ENCODE assay signal across 8 cellular contexts in the genomic region with DNA sequence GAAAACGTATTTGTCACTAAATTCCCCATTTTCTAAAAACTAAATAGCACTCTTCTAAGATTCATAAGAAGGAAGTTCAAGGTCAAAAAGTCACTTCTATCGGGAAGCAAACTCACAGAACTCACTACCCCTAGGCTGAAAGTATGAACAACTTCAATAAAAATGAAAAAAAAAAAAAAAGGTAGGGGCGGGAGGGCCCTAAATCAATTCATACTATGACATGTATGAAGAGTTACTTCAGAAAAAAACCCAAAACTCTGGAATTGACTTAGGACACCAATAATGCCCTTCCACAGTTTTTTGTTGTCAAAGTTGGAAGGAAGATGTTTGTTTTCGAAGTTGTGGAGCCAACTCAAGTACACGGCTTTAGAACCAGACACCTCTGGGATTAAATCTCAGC. TPM values are rescaled to one million over a fixed set of nuclear protein-coding genes. Genes with fewer than 3 reads are reported as not detected.
DNase-seq lines count a peak whose midpoint lies in the region; ATAC-seq and TF ChIP-seq lines count a peak whose summit lies in the region.

No MANE protein-coding gene starts in this region.

- H4K20me1 ChIP-seq in PC-3 (ENCODE audit: low read length): no peaks in the 10 kb centered on the region

- H3K79me2 ChIP-seq in PC-3 (ENCODE audit: low read length) (peaks cover 50% of the 10 kb centered on the region), parathyroid adenoma (peaks cover 9% of the 10 kb centered on the region)

- peak overlapping the region; percentile 97 for H3K4me3 ChIP-seq in PC-3 (ENCODE audit: low read length)
- peak overlapping the region; percentile 96 for H3K4me3 ChIP-seq in epithelial cell of proximal tubule (ENCODE audit: low read depth, low read length)
- peak overlapping the region; percentile 96 for H3K4me3 ChIP-seq in parathyroid adenoma (ENCODE audit: low read depth, low read length)

- no peaks in the 10 kb centered on the region for H3K9me3 Mint-ChIP-seq in Calu3 (ENCODE audit: low read depth, unreplicated experiment)

- DNase-seq in Calu3 (no peak), PC-3 (no peak), epithelial cell of proximal tubule (ENCODE audit: low read depth) (no peak), NCI-H2081 (lab: John Stamatoyannopoulos, UW) (no peak), hypothalamus (lab: John Stamatoyannopoulos, UW) (no peak)
- DNase-seq in activated effector memory CD4-positive, alpha-beta T cell treated with anti-CD3 and anti-CD28 coated beads, Interleukin-2, amount 50 U/mL, for 16 hours: no peak
- no peak for DNase-seq in stimulated activated CD4-positive, alpha-beta T cell treated with anti-CD3 and anti-CD28 coated beads, Interleukin-4, amount 100 ng/mL, for 4 hours

- BruUV-seq in Calu3 (replicated peaks; lab: Mats Ljungman, UMichigan): no TSS peak
- no TSS peak for BruUV-seq in PC-3 (replicated peaks; lab: Mats Ljungman, UMichigan)

- POLR2A ChIA-PET in PC-3 (lab: Charles Lee; ENCODE audit: unreplicated experiment): interaction anchor here (0.7 kb wide), 1 partner anchor 39 kb away, joined by 4 read pairs; no protein-coding TSS in a partner anchor

- H3K36me3 ChIP-seq in PC-3 (ENCODE audit: low read depth, low read length): no peaks in the 10 kb centered on the region; the same call in 1 of the 2 replicates
- no peaks in the 10 kb centered on the region for H3K36me3 ChIP-seq in parathyroid adenoma (ENCODE audit: control insufficient read depth, insufficient read depth, low read length)

- H3K4me1 ChIP-seq in PC-3 (ENCODE audit: insufficient read depth, low read length) (peaks cover 23% of the 10 kb centered on the region), parathyroid adenoma (peaks cover 2% of the 10 kb centered on the region)

- H3K27me3 ChIP-seq in PC-3 (ENCODE audit: low read length) (no peaks in the 10 kb centered on the region), parathyroid adenoma (ENCODE audit: control insufficient read depth, insufficient read depth, low read length) (no peaks in the 10 kb centered on the region)

- H3K27ac ChIP-seq in PC-3 (ENCODE audit: low read length) (no peak overlapping the region), parathyroid adenoma (no peak overlapping the region)

- peaks cover 29% of the 10 kb centered on the region for H3K36me3 Mint-ChIP-seq in Calu3 (ENCODE audit: insufficient read depth, unreplicated experiment)

- H3F3A ChIP-seq in PC-3 (ENCODE audit: low read length, unreplicated experiment): peaks cover 3% of the 10 kb centered on the region

- peaks cover 39% of the 10 kb centered on the region for H3K4me1 Mint-ChIP-seq in Calu3 (ENCODE audit: low read depth, unreplicated experiment)

- H3K9me2 ChIP-seq in PC-3 (replicated peaks; ENCODE audit: low read length): no peaks in the 10 kb centered on the region

- H3K9ac ChIP-seq in PC-3 (ENCODE audit: low read length) (peak overlapping the region; percentile 94), parathyroid adenoma (no peak overlapping the region)

- ATAC-seq in PC-3: no peak

- CTCF ChIA-PET in Calu3 (lab: Charles Lee) (no interaction called here), PC-3 (lab: Charles Lee) (no interaction called here)

- intact Hi-C loops in Calu3 (cut with micrococcal nuclease; ENCODE audit: unreplicated experiment): no loop called here
- intact Hi-C loops in PC-3 (cut with micrococcal nuclease): loop anchor here (5.0 kb wide), 1 partner anchor 97 kb away; the partner anchor contains the start of gene MED4

- no peaks in the 10 kb centered on the region for H3K27me3 Mint-ChIP-seq in Calu3 (ENCODE audit: unreplicated experiment)

- H3K4me3 Mint-ChIP-seq in Calu3 (ENCODE audit: low read depth, unreplicated experiment): peak overlapping the region; percentile 83

- H3K27ac Mint-ChIP-seq in Calu3 (ENCODE audit: unreplicated experiment): no peak overlapping the region

- peak overlapping the region; percentile 97 for H3K4me2 ChIP-seq in PC-3 (ENCODE audit: low read length)
- peak overlapping the region; percentile 89 for H3K4me2 ChIP-seq in parathyroid adenoma (ENCODE audit: low read length)

- no peak for TF ChIP-seq CTCF in Calu3 (IDR thresholded peaks at IDR 0.05; ENCODE audit: unreplicated experiment)
- no peak for TF ChIP-seq CTCF in PC-3 (conservative IDR thresholded peaks at IDR 0.05; ENCODE audit: low read depth, low read length)
- TF ChIP-seq CTCF in epithelial cell of proximal tubule (conservative IDR thresholded peaks at IDR 0.05; ENCODE audit: low read depth, low read length): no peak
- TF ChIP-seq CTCF in parathyroid adenoma (IDR thresholded peaks at IDR 0.05): no peak

- H3K9me3 ChIP-seq in PC-3 (ENCODE audit: low read length) (no peaks in the 10 kb centered on the region), parathyroid adenoma (ENCODE audit: control insufficient read depth, low read length) (no peaks in the 10 kb centered on the region)

- H2AFZ ChIP-seq in PC-3 (ENCODE audit: low read length) (no peak overlapping the region), parathyroid adenoma (no peak overlapping the region)

RNA-seq across cellular contexts. Expression of gene SUCLA2, which starts 1.1 kb away (rescaled TPM):
- total RNA-seq in Calu3 (2022): 35.8 and 36.7 TPM in 2 replicates
- 29.3 and 35.0 TPM in 2 replicates for total RNA-seq in PC-3 (2014; rRNA removed)
- total RNA-seq in epithelial cell of proximal tubule: 24.3 and 40.2 TPM in 2 replicates

RNA-seq across cellular contexts. Expression of gene NUDT15, which starts 37.6 kb away (rescaled TPM):
- total RNA-seq in Calu3 (2022) (19.2 and 19.4 TPM in 2 replicates), PC-3 (2014; rRNA removed) (22.2 and 27.0 TPM in 2 replicates), epithelial cell of proximal tubule (32.3 and 47.0 TPM in 2 replicates)
